Comparison of ENCODE assay signal across 28 cellular contexts in the genomic region with DNA sequence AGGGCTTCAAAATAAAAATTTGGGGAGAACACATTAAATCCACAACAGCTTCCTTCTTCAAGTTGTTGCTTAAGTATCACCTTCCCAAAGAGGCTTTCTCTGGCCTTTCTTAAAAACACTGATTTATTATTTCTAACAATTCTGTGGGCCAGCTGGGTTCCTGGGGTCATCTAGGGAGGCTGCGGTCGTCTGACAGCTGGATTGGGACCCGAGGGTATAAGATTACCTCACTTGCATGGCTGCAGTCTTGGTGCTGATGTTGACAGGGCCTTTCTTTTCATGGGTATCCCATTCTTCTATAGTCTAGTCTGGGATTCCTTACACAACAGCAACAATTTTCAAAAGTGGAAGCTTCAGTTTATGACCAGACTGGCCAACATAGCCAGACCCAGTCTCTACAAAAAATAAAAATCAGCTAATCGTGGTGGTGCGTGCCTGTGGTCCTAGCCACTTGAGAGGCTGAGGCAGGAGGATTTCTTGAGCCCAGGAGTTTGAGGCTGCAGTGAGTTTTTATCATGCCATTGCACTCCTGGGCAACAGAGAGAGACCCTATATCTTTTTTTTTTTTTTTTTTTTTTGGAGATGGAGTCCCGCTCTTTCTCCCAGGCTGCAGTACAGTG.
"Had no signal": no experiment of that assay in that cellular context is flagged by ENCODE, and none has a peak within 500 bp of the region (broad histone marks: within the 10 kb centered on the region; RNA-seq: fewer than 3 reads in every experiment).

No MANE protein-coding gene starts in this region.

- DNase-seq: activated CD4-positive, alpha-beta memory T cell treated with anti-CD3 and anti-CD28 coated beads, Interleukin-2, amount 10 ng/mL, durations not matched to agents 7 days and 5 days; activated CD4-positive, alpha-beta T cell treated with anti-CD3 and anti-CD28 coated beads for 1 hour; activated CD4-positive, alpha-beta T cell treated with anti-CD3 and anti-CD28 coated beads for 4 hours; activated CD4-positive, alpha-beta T cell treated with anti-CD3 and anti-CD28 coated beads, Interleukin-2, amount 10 ng/mL, durations not matched to agents 7 days and 5 days; activated CD4-positive, alpha-beta T cell treated with anti-CD3 and anti-CD28 coated beads, Interleukin-2, amount 50 U/mL, for 4 hours; activated CD8-positive, alpha-beta memory T cell treated with anti-CD3 and anti-CD28 coated beads, Interleukin-2, amount 50 U/mL, for 48 hours; activated gamma-delta T cell; activated naive CD4-positive, alpha-beta T cell; activated naive CD4-positive, alpha-beta T cell treated with anti-CD3 and anti-CD28 coated beads, Interleukin-2, amount 10 ng/mL, durations not matched to agents 7 days and 5 days; activated naive CD8-positive, alpha-beta T cell treated with anti-CD3 and anti-CD28 coated beads, Interleukin-2, amount 10 ng/mL, durations not matched to agents 7 days and 5 days; activated T-cell treated with anti-CD3 and anti-CD28 coated beads for 4 hours; activated T-cell treated with anti-CD3 and anti-CD28 coated beads, Interleukin-2, amount 50 U/mL, for 24 hours; activated T-cell treated with anti-CD3 and anti-CD28 coated beads, Interleukin-2, amount 50 U/mL, for 72 hours; brain microvascular endothelial cell; dorsolateral prefrontal cortex; effector memory CD4-positive, alpha-beta T cell; endodermal cell; foreskin fibroblast; T-helper 1 cell; T-helper 17 cell had no signal

- H3K27me3 Mint-ChIP-seq: activated CD4-positive, alpha-beta memory T cell treated with anti-CD3 and anti-CD28 coated beads, Interleukin-2, amount 10 ng/mL, durations not matched to agents 7 days and 5 days; activated CD4-positive, alpha-beta T cell treated with anti-CD3 and anti-CD28 coated beads, Interleukin-2, amount 10 ng/mL, durations not matched to agents 7 days and 5 days; activated naive CD4-positive, alpha-beta T cell treated with anti-CD3 and anti-CD28 coated beads, Interleukin-2, amount 10 ng/mL, durations not matched to agents 7 days and 5 days; central memory CD8-positive, alpha-beta T cell; dendritic cell treated with granulocyte-macrophage colony-stimulating factor and Interleukin-4, amounts not matched to agents 40 ng/mL and 50 ng/mL, for 4 days; T-helper 17 cell had no signal

- FAIRE-seq: astrocyte, bronchial epithelial cell, frontal cortex had no signal

- H3K36me3 Mint-ChIP-seq: activated naive CD4-positive, alpha-beta T cell treated with anti-CD3 and anti-CD28 coated beads, Interleukin-2, amount 10 ng/mL, durations not matched to agents 7 days and 5 days; activated naive CD4-positive, alpha-beta T cell treated with anti-CD3 and anti-CD28 coated beads, Interleukin-2, amount 50 U/mL, for 72 hours; activated naive CD8-positive, alpha-beta T cell treated with anti-CD3 and anti-CD28 coated beads, Interleukin-2, amount 10 ng/mL, durations not matched to agents 7 days and 5 days had no signal

- H3K4me3 Mint-ChIP-seq: activated CD4-positive, alpha-beta memory T cell treated with anti-CD3 and anti-CD28 coated beads, Interleukin-2, amount 10 ng/mL, durations not matched to agents 7 days and 5 days; activated CD4-positive, alpha-beta T cell treated with anti-CD3 and anti-CD28 coated beads, Interleukin-2, amount 10 ng/mL, durations not matched to agents 7 days and 5 days; activated naive CD4-positive, alpha-beta T cell treated with anti-CD3 and anti-CD28 coated beads, Interleukin-2, amount 10 ng/mL, durations not matched to agents 7 days and 5 days; activated naive CD8-positive, alpha-beta T cell treated with anti-CD3 and anti-CD28 coated beads, Interleukin-2, amount 10 ng/mL, durations not matched to agents 7 days and 5 days; activated T-cell treated with anti-CD3 and anti-CD28 coated beads, Interleukin-2, amount 50 U/mL, for 24 hours; activated T-cell treated with anti-CD3 and anti-CD28 coated beads, Interleukin-2, amount 50 U/mL, for 72 hours; central memory CD8-positive, alpha-beta T cell; dendritic cell treated with granulocyte-macrophage colony-stimulating factor and Interleukin-4, amounts not matched to agents 40 ng/mL and 50 ng/mL, for 4 days; endodermal cell; T-helper 17 cell had no signal

- H3K27me3 ChIP-seq: brain microvascular endothelial cell, dorsolateral prefrontal cortex had no signal

- H3K27ac ChIP-seq: brain microvascular endothelial cell, coronary artery, dorsolateral prefrontal cortex had no signal

- H3K4me3 ChIP-seq: coronary artery, dorsolateral prefrontal cortex had no signal

- H3K9me3 Mint-ChIP-seq: activated CD4-positive, alpha-beta memory T cell treated with anti-CD3 and anti-CD28 coated beads, Interleukin-2, amount 10 ng/mL, durations not matched to agents 7 days and 5 days; activated naive CD4-positive, alpha-beta T cell treated with anti-CD3 and anti-CD28 coated beads, Interleukin-2, amount 10 ng/mL, durations not matched to agents 7 days and 5 days; activated naive CD4-positive, alpha-beta T cell treated with anti-CD3 and anti-CD28 coated beads, Interleukin-2, amount 50 U/mL, for 72 hours; activated naive CD8-positive, alpha-beta T cell treated with anti-CD3 and anti-CD28 coated beads, Interleukin-2, amount 10 ng/mL, durations not matched to agents 7 days and 5 days; activated T-cell treated with anti-CD3 and anti-CD28 coated beads, Interleukin-2, amount 50 U/mL, for 72 hours; central memory CD8-positive, alpha-beta T cell; dendritic cell treated with granulocyte-macrophage colony-stimulating factor and Interleukin-4, amounts not matched to agents 40 ng/mL and 50 ng/mL, for 4 days; endodermal cell had no signal

- ATAC-seq: activated naive CD4-positive, alpha-beta T cell treated with anti-CD3 and anti-CD28 coated beads, Interleukin-2, amount 50 U/mL, for 72 hours; activated T-cell treated with anti-CD3 and anti-CD28 coated beads, Interleukin-2, amount 50 U/mL, for 72 hours; esophagus mucosa; T-helper 17 cell had no signal

- H3K4me1 Mint-ChIP-seq: central memory CD8-positive, alpha-beta T cell had no signal

- H3K27ac Mint-ChIP-seq: activated CD4-positive, alpha-beta memory T cell treated with anti-CD3 and anti-CD28 coated beads, Interleukin-2, amount 10 ng/mL, durations not matched to agents 7 days and 5 days; activated CD4-positive, alpha-beta T cell treated with anti-CD3 and anti-CD28 coated beads, Interleukin-2, amount 10 ng/mL, durations not matched to agents 7 days and 5 days; activated naive CD4-positive, alpha-beta T cell treated with anti-CD3 and anti-CD28 coated beads, Interleukin-2, amount 10 ng/mL, durations not matched to agents 7 days and 5 days; activated naive CD4-positive, alpha-beta T cell treated with anti-CD3 and anti-CD28 coated beads, Interleukin-2, amount 50 U/mL, for 72 hours; activated naive CD8-positive, alpha-beta T cell treated with anti-CD3 and anti-CD28 coated beads, Interleukin-2, amount 10 ng/mL, durations not matched to agents 7 days and 5 days; activated T-cell treated with anti-CD3 and anti-CD28 coated beads, Interleukin-2, amount 50 U/mL, for 24 hours; activated T-cell treated with anti-CD3 and anti-CD28 coated beads, Interleukin-2, amount 50 U/mL, for 72 hours; dendritic cell treated with granulocyte-macrophage colony-stimulating factor and Interleukin-4, amounts not matched to agents 40 ng/mL and 50 ng/mL, for 4 days; endodermal cell; T-helper 17 cell had no signal

- H3K36me3 ChIP-seq: brain microvascular endothelial cell had no signal
